In the genomic region with DNA sequence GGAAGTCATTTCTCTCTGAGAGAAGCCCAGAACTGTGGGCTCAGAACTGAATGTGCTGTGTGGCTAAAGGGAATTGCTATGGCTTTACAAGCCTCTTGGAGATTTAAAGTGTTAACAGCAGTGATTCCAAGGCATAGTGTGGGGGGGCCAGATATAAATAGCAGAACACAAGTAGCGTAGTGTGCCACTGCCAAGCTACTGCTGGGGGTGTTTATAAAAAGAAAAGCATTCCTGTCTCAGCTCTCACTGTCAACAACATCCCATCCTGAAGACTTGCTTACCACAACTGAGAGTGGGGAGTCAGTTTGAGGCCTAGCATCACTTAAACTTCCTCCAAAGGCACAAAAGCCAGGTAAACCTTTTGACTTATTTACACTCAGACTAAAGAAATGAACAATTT, we compare ENCODE assay signal across 19 cellular contexts. TPM values are rescaled to one million over a fixed set of nuclear protein-coding genes. Genes with fewer than 3 reads are reported as not detected.
A peak's percentile ranks its signal among the peaks of the same experiment; 100 is the strongest.
DNase-seq lines count a peak whose midpoint lies in the region; TF ChIP-seq lines count a peak whose summit lies in the region.
"Had no signal": no experiment of that assay in that cellular context is flagged by ENCODE, and none has a peak within 500 bp of the region (broad histone marks: within the 10 kb centered on the region; RNA-seq: fewer than 3 reads in every experiment).

A gene with protein sequence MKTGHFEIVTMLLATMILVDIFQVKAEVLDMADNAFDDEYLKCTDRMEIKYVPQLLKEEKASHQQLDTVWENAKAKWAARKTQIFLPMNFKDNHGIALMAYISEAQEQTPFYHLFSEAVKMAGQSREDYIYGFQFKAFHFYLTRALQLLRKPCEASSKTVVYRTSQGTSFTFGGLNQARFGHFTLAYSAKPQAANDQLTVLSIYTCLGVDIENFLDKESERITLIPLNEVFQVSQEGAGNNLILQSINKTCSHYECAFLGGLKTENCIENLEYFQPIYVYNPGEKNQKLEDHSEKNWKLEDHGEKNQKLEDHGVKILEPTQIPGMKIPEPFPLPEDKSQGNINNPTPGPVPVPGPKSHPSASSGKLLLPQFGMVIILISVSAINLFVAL (plus strand): TSS at position 242 of the 400 bp plus-strand sequence. CDS start 1,181 bp downstream, outside the sequence.

- H3K9ac ChIP-seq in GM23248 (no peak within 1 kb of the TSS), neuronal stem cell (ENCODE audit: low read depth, low read length, poor library complexity) (no peak within 1 kb of the TSS)
- H3K9ac ChIP-seq: parathyroid adenoma had no signal

- H2BK5ac ChIP-seq in neuronal stem cell (ENCODE audit: low read length) = no peak within 1 kb of the TSS

- H2AFZ ChIP-seq in GM23248 (0 out of 2 replicates have a peak within 1 kb of the TSS, but pooled peaks have one; percentile 11), neuronal stem cell (ENCODE audit: low read length) (no peak within 1 kb of the TSS)
- H2AFZ ChIP-seq: parathyroid adenoma had no signal

- H3K27ac ChIP-seq in GM23248 (no peak within 1 kb of the TSS), right atrium auricular region (peak within 1 kb of the TSS; percentile 61 to 70), neuronal stem cell (replicated peaks; ENCODE audit: low read length) (no peak within 1 kb of the TSS)
- H3K27ac ChIP-seq: adrenal gland, parathyroid adenoma, SJSA1, thyroid gland had no signal

- H3K23ac ChIP-seq in neuronal stem cell (ENCODE audit: low read depth, low read length, poor library complexity) = no peak within 1 kb of the TSS

- intact Hi-C loops in Calu3 (cut with micrococcal nuclease; ENCODE audit: unreplicated experiment) = no loop called here

- H3K4me1 Mint-ChIP-seq in Calu3 (ENCODE audit: low read depth, unreplicated experiment) (no peaks in the 10 kb centered on the region), HFFc6 (ENCODE audit: low read depth) (no peaks in the 10 kb centered on the region)

- H3K14ac ChIP-seq in neuronal stem cell (ENCODE audit: low read length) = no peak within 1 kb of the TSS

- no peaks in the 10 kb centered on the region for H3K4me1 ChIP-seq in GM23248 (ENCODE audit: insufficient read depth)
- H3K4me1 ChIP-seq in right atrium auricular region = no peaks in the 10 kb centered on the region
- no peaks in the 10 kb centered on the region for H3K4me1 ChIP-seq in neuronal stem cell (ENCODE audit: control insufficient read depth in 2 of 2, insufficient read depth in 1 of 2, low read depth in 1 of 2, low read length in 2 of 2)
- H3K4me1 ChIP-seq: adrenal gland, parathyroid adenoma, SJSA1, thyroid gland had no signal

- CTCF ChIA-PET in Calu3 (lab: Charles Lee) = interaction anchor here (0.6 kb wide), 1 partner anchor 91 kb away, joined by 4 read pairs; no protein-coding TSS in a partner anchor

- no peaks in the 10 kb centered on the region for H3K79me1 ChIP-seq in neuronal stem cell (ENCODE audit: low read depth, low read length)

- BruUV-seq in Calu3 (replicated peaks; lab: Mats Ljungman, UMichigan) = no TSS peak

- H3K79me2 ChIP-seq in GM23248 (ENCODE audit: insufficient read depth) = no peaks in the 10 kb centered on the region
- H3K79me2 ChIP-seq: parathyroid adenoma had no signal

- no peaks in the 10 kb centered on the region for H3K9me2 ChIP-seq in GM23248 (ENCODE audit: insufficient read depth)

- no peak within 1 kb of the TSS for H3K18ac ChIP-seq in neuronal stem cell (ENCODE audit: low read length)

- H4K20me1 ChIP-seq in GM23248 (ENCODE audit: insufficient read depth) = no peaks in the 10 kb centered on the region

- no peak within 1 kb of the TSS for H2BK120ac ChIP-seq in neuronal stem cell (ENCODE audit: low read depth, low read length)

- H3K36me3 Mint-ChIP-seq in Calu3 (ENCODE audit: insufficient read depth, unreplicated experiment) = no peaks in the 10 kb centered on the region
- no peaks in the 10 kb centered on the region for H3K36me3 Mint-ChIP-seq in HFFc6 (ENCODE audit: low read depth)

- no peaks in the 10 kb centered on the region for H3F3A ChIP-seq in GM23248 (ENCODE audit: insufficient read depth)

- no peak within 1 kb of the TSS for H3K4me2 ChIP-seq in GM23248 (ENCODE audit: unreplicated experiment)
- H3K4me2 ChIP-seq in neuronal stem cell (ENCODE audit: insufficient read depth, low read length, poor library complexity, severe bottlenecking) = no peak within 1 kb of the TSS

- no peak within 1 kb of the TSS for H3K4me3 Mint-ChIP-seq in Calu3 (ENCODE audit: low read depth, unreplicated experiment)
- no peak within 1 kb of the TSS for H3K4me3 Mint-ChIP-seq in HFFc6

- H3K4ac ChIP-seq in neuronal stem cell (ENCODE audit: low read length) = no peak within 1 kb of the TSS

- 69 to 76% methylated on average over 1 of the region's 1 CpG for WGBS in GM23248 (ENCODE audit: low coverage in 1 of 2, low lambda C conversion rate in 2 of 2, missing lambda C conversion rate in 2 of 2), 2 experiments
- WGBS in neuronal stem cell (ENCODE audit: extremely low coverage in 2 of 2, insufficient read length in 2 of 2, insufficient replicate concordance in 1 of 2), 2 donors = no CpG with 5 or more reads among the region's 1 CpG

- TF ChIP-seq CTCF in right atrium auricular region (IDR thresholded peaks at IDR 0.05) (no peak), Calu3 (IDR thresholded peaks at IDR 0.05; ENCODE audit: unreplicated experiment) (no peak), HFFc6 (IDR thresholded peaks at IDR 0.05) (no peak)

- H3K27ac Mint-ChIP-seq in Calu3 (ENCODE audit: unreplicated experiment) = no peak within 1 kb of the TSS
- H3K27ac Mint-ChIP-seq in HFFc6 = no peak within 1 kb of the TSS

- in situ Hi-C loops in GM23248 (cut with MboI) = no loop called here

- H2BK12ac ChIP-seq in neuronal stem cell (ENCODE audit: low read length) = no peak within 1 kb of the TSS

- H2AK5ac ChIP-seq in neuronal stem cell (ENCODE audit: low read depth, low read length) = no peak within 1 kb of the TSS

- no peak for DNase-seq in GM23248
- peak; percentile 49 for DNase-seq in cerebellum (ENCODE audit: low spot score)
- no peak for DNase-seq in right atrium auricular region (ENCODE audit: low spot score)
- peak; percentile 18 for DNase-seq in putamen (ENCODE audit: low spot score)
- DNase-seq in Calu3 = no peak
- no peak for DNase-seq in neuronal stem cell (ENCODE audit: low spot score)
- no peak for DNase-seq in HFFc6
- no peak for DNase-seq in stimulated activated CD4-positive, alpha-beta T cell treated with anti-CD3 and anti-CD28 coated beads, Interleukin-1b, Interleukin-23, amount 100 ng/mL, for 48 hours
- DNase-seq: activated CD4-positive, alpha-beta T cell treated with anti-CD3 and anti-CD28 coated beads for 4 hours; activated effector memory CD4-positive, alpha-beta T cell treated with anti-CD3 and anti-CD28 coated beads, Interleukin-2, amount 50 U/mL, for 16 hours; adrenal gland; DMS153; kidney glomerular epithelial cell; NCI-H526; T-helper 9 cell; thyroid gland had no signal

- H2BK15ac ChIP-seq in neuronal stem cell (ENCODE audit: low read length) = no peak within 1 kb of the TSS

- H3K27me3 Mint-ChIP-seq in Calu3 (ENCODE audit: unreplicated experiment) (no peaks in the 10 kb centered on the region), HFFc6 (ENCODE audit: insufficient read depth) (peaks cover 12% of the 10 kb centered on the region)

- no peak within 1 kb of the TSS for H4K8ac ChIP-seq in neuronal stem cell (ENCODE audit: low read depth, low read length)

- H3K27me3 ChIP-seq in GM23248 (replicated peaks; ENCODE audit: insufficient read depth) (peaks cover 5% of the 10 kb centered on the region; the same call in 1 of the 2 replicates), right atrium auricular region (no peaks in the 10 kb centered on the region), neuronal stem cell (ENCODE audit: control insufficient read depth in 3 of 3, insufficient read depth in 3 of 3, low read depth in 1 of 3, low read length in 3 of 3) (peaks cover 0 to 4% (median 0%) of the 10 kb centered on the region in 3 experiments)
- H3K27me3 ChIP-seq: adrenal gland, SJSA1, thyroid gland had no signal

- H4K91ac ChIP-seq in neuronal stem cell (ENCODE audit: low read depth, low read length, poor library complexity) = no peak within 1 kb of the TSS

- H3K9me3 ChIP-seq in GM23248 (ENCODE audit: low read depth) (no peaks in the 10 kb centered on the region), right atrium auricular region (no peaks in the 10 kb centered on the region), neuronal stem cell (replicated peaks in 1 of 2; ENCODE audit: control insufficient read depth in 2 of 2, insufficient read depth in 1 of 2, low read depth in 1 of 2, low read length in 2 of 2) (no peaks in the 10 kb centered on the region)
- H3K9me3 ChIP-seq: adrenal gland, SJSA1, thyroid gland had no signal

- H3K9me3 Mint-ChIP-seq in Calu3 (ENCODE audit: low read depth, unreplicated experiment) = no peaks in the 10 kb centered on the region
- H3K9me3 Mint-ChIP-seq in HFFc6 = no peaks in the 10 kb centered on the region

- no peaks in the 10 kb centered on the region for H3K36me3 ChIP-seq in GM23248 (ENCODE audit: low read depth)
- H3K36me3 ChIP-seq in right atrium auricular region = no peaks in the 10 kb centered on the region
- H3K36me3 ChIP-seq in neuronal stem cell (replicated peaks in 1 of 2; ENCODE audit: control insufficient read depth in 2 of 2, insufficient read depth in 2 of 2, low read length in 2 of 2) = no peaks in the 10 kb centered on the region
- H3K36me3 ChIP-seq: adrenal gland, SJSA1, thyroid gland had no signal

- H3K4me3 ChIP-seq in GM23248 = no peak within 1 kb of the TSS
- H3K4me3 ChIP-seq in right atrium auricular region = peak within 1 kb of the TSS; percentile 19 to 34
- no peak within 1 kb of the TSS for H3K4me3 ChIP-seq in neuronal stem cell (ENCODE audit: low read length in 2 of 2)
- H3K4me3 ChIP-seq: adrenal gland, SJSA1, thyroid gland had no signal

RNA-seq across cellular contexts. Expression of the gene that starts here (rescaled TPM):
- not detected in 2 replicates for total RNA-seq in GM23248 (2014; rRNA removed; shearing (Covaris generic))
- polyA plus RNA-seq in GM23248 (2016; fragmentation: Nextera tagmentation; extraction: Ambion mirVana) = not detected in 2 replicates
- total RNA-seq in cerebellum (not detected), right atrium auricular region (100 to 1,000 TPM in 1 of 2 donors, 10 to 100 TPM in 1; 75.6 to 139 TPM), Calu3 (2022) (1.7 and 1.9 TPM in 2 replicates)
- not detected for polyA plus RNA-seq in neuronal stem cell (2013, experiment 1 of 2)
- not detected for polyA plus RNA-seq in neuronal stem cell (2013, experiment 2 of 2)
- total RNA-seq in HFFc6 (2021; fragmentation: NEBNext Ultra II Directional; extraction: Animal tissue kit (Norgen Biotek cat#: 25700)) = not detected
- total RNA-seq: HT-29 had no signal

Comparison
In these comparisons a context has a peak if more than half of its experiments do, and no peak if none do; other contexts are left out.
1. RNA of the gene that starts here (total RNA-seq): 75.6 to 139 TPM in right atrium auricular region; 1.7 to 1.9 TPM in Calu3, not detected in HFFc6, not detected in GM23248 and not detected in cerebellum (single experiment); every median in the first group is over 10 times any median in the second.
2. Peak in DNase-seq in cerebellum; RNA of the gene not detected or under 1 TPM.
3. H3K27ac ChIP-seq: peak in right atrium auricular region (2 of 2); none in GM23248 (single experiment) and neuronal stem cell (single experiment).
4. H3K4me3 ChIP-seq: peak in right atrium auricular region (2 of 2); none in GM23248 (single experiment) and neuronal stem cell (0 of 2).